ENCODE assay signal across 24 cellular contexts in the genomic region with DNA sequence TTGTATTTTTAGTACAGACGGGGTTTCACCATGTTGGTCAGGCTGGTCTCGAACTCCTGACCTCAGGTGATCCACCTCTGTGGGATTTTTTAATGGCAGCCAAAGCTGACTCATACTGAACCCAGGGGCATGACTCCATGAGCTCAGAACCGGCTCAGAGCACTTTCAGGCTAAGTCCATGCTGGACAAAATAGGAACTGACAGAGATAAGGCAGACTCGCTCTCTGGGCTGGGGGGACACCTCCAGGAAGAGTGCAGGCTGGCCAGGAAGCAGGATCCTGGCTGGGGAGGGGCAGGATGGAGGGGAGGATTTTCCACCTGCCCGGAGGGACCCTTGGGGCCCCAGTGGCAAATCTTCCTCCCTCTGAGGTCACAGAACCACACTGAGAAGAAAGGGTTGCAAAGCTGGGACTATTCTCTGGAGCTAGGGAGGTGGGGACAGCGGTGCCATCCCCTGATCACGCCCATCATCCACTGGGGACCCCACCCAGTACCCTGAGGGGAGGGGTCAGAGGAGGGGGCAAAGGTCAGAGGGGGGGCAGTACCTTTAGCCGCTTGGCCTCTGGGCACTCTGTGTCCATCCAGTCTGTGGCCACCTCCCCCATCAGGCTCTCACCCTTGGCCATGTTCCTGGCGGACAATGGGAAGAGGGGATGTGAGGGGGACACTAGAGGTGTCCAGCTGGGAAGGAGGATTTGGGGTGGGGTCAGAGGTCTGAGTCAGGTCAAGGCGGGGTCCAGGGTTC. TPM values are rescaled to one million over a fixed set of nuclear protein-coding genes. Genes with fewer than 3 reads are reported as not detected.
"Had no signal": no experiment of that assay in that cellular context is flagged by ENCODE, and none has a peak within 500 bp of the region (broad histone marks: within the 10 kb centered on the region; RNA-seq: fewer than 3 reads in every experiment).

No MANE protein-coding gene starts in this region.

- H3K27ac ChIP-seq: body of pancreas, VCaP had no signal

- ATAC-seq: activated CD4-positive, alpha-beta T cell treated with anti-CD3 and anti-CD28 coated beads for 36 hours; activated T-helper 17 cell treated with anti-CD3 and anti-CD28 coated beads, Interleukin-2, amount 50 U/mL, for 72 hours; body of pancreas had no signal

- H3K27me3 ChIP-seq: ascending aorta, body of pancreas had no signal

- H3K4me1 ChIP-seq: ascending aorta, body of pancreas had no signal

- H3K4me3 ChIP-seq: ascending aorta, body of pancreas had no signal

- DNase-seq: activated CD4-positive, alpha-beta memory T cell treated with anti-CD3 and anti-CD28 coated beads, Interleukin-2, amount 10 ng/mL, durations not matched to agents 7 days and 5 days; activated CD4-positive, alpha-beta T cell treated with anti-CD3 and anti-CD28 coated beads for 36 hours; activated CD4-positive, alpha-beta T cell treated with anti-CD3 and anti-CD28 coated beads, Interleukin-2, amount 50 U/mL, for 1 hour; activated CD4-positive, CD25-positive, alpha-beta regulatory T cell; activated gamma-delta T cell; activated naive CD4-positive, alpha-beta T cell treated with anti-CD3 and anti-CD28 coated beads for 36 hours; activated naive CD8-positive, alpha-beta T cell treated with anti-CD3 and anti-CD28 coated beads, Interleukin-2, amount 10 ng/mL, durations not matched to agents 7 days and 5 days; activated T-cell treated with anti-CD3 and anti-CD28 coated beads for 4 hours; activated T-cell treated with anti-CD3 and anti-CD28 coated beads, Interleukin-2, amount 50 U/mL, for 48 hours; body of pancreas; central memory CD4-positive, alpha-beta T cell; Karpas-422; NCI-H1105 treated with DMSO at 0.1 percent for 48 hours; NCI-H1436 treated with DMSO at 0.1 percent for 48 hours; NCI-H187; NCI-H2081; NCI-H446; NCI-H524; SIG-M5; T-helper 2 cell had no signal

- H3K9me3 ChIP-seq: ascending aorta had no signal

RNA-seq across cellular contexts. Expression of a gene that starts 31.1 kb away (rescaled TPM):
- total RNA-seq: activated CD4-positive, alpha-beta memory T cell treated with anti-CD3 and anti-CD28 coated beads, Interleukin-2, amount 10 ng/mL, durations not matched to agents 7 days and 5 days; activated CD8-positive, alpha-beta memory T cell treated with anti-CD3 and anti-CD28 coated beads for 36 hours; activated naive CD4-positive, alpha-beta T cell treated with anti-CD3 and anti-CD28 coated beads for 36 hours had no signal
